Comparison of ENCODE assay signal across 14 cellular contexts in the genomic region with DNA sequence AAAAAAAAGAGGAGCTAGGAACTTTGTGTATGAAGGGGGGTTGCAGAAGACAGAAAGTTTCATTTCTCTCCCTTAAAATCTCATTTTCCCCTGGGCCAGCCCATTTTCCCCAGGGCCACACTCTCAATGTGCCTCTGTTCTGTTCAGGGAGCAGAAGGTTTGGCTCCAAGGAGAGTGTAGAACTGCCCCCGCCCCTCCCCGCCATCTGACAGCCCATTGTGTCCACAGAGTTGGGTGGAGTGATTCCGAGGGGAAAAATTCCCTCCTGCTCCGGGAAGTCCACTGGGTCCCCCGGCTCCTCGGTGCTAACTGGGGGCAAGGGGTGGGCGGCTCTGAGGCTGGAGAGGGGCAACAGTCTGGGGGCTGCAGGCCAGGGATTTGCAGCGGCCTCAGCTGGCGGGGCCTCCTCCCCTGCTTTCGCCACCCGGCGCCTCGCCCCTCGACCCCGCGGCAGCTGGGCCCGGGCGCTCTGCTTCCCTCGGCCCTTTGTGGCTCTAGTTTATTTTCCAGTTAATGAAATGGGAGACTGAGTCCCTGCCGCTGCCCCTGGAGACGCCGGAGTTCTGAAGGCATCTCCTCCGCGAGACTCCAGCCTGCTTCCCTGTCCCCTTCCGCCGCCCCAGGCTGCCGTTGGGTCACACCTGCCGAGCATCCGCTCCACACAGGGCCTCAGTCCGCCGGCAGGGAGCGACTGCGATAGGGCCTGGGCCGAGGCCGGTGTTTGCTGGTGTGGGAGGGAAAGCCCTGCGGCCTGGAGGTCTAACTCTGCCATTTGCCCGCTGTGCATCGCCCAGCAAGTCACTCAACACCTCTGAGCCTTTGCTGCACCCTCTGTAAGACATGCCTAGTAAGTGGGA. TPM values are rescaled to one million over a fixed set of nuclear protein-coding genes. Genes with fewer than 3 reads are reported as not detected.
DNase-seq lines count a peak whose midpoint lies in the region; ATAC-seq and TF ChIP-seq lines count a peak whose summit lies in the region.
"Had no signal": no experiment of that assay in that cellular context is flagged by ENCODE, and none has a peak within 500 bp of the region (broad histone marks: within the 10 kb centered on the region; RNA-seq: fewer than 3 reads in every experiment).

No MANE protein-coding gene starts in this region.

- no peaks in the 10 kb centered on the region for H3K4me1 Mint-ChIP-seq in chondrocyte (ENCODE audit: low read depth)
- H3K4me1 Mint-ChIP-seq: natural killer cell had no signal

- H3K9me3 ChIP-seq in stomach (no peaks in the 10 kb centered on the region), WERI-Rb-1 (ENCODE audit: severe bottlenecking) (no peaks in the 10 kb centered on the region)

- no peaks in the 10 kb centered on the region for H3K36me3 ChIP-seq in stomach
- no peaks in the 10 kb centered on the region for H3K36me3 ChIP-seq in WERI-Rb-1

- peaks cover 4% of the 10 kb centered on the region for H3K36me3 Mint-ChIP-seq in chondrocyte (ENCODE audit: low read depth)
- H3K36me3 Mint-ChIP-seq: natural killer cell had no signal

- TF ChIP-seq EP300 in stomach (IDR thresholded peaks at IDR 0.05), result no peak

- intact Hi-C loops in dorsolateral prefrontal cortex (cut with DNase I) (no loop called here), left colon (cut with DNase I, micrococcal nuclease) (no loop called here), stomach (cut with DNase I; ENCODE audit: low total_unique reads) (no loop called here)

- DNase-seq in NCI-H2227 (lab: John Stamatoyannopoulos, UW; ENCODE audit: unreplicated experiment) (peak; percentile 19), NCI-H2227 treated with DMSO at 0.1 percent for 48 hours (lab: John Stamatoyannopoulos, UW) (no peak), dorsolateral prefrontal cortex (no peak), left colon (peak; percentile 45 to 53), stomach (no peak), chondrocyte (ENCODE audit: low spot score) (no peak), WERI-Rb-1 (no peak), NCI-H2029 treated with DMSO at 0.1 percent for 48 hours (lab: John Stamatoyannopoulos, UW) (no peak)
- DNase-seq: activated effector memory CD4-positive, alpha-beta T cell treated with anti-CD3 and anti-CD28 coated beads, Interleukin-2, amount 50 U/mL, for 16 hours; effector CD8-positive, alpha-beta T cell; natural killer cell; NCI-H1417; stimulated activated naive CD4-positive, alpha-beta T cell had no signal

- TF ChIP-seq CTCF in dorsolateral prefrontal cortex (IDR thresholded peaks at IDR 0.05 in 54 of 56, conservative IDR thresholded peaks at IDR 0.05 in 2 of 56; ENCODE audit: low read depth in 1 of 56, partially characterized antibody in 56 of 56), result no peak
- no peak for TF ChIP-seq CTCF in stomach (IDR thresholded peaks at IDR 0.05)
- no peak for TF ChIP-seq CTCF in chondrocyte (IDR thresholded peaks at IDR 0.05)
- TF ChIP-seq CTCF in WERI-Rb-1 (IDR thresholded peaks at IDR 0.05; ENCODE audit: low read depth, low read length), result no peak

- H3K4me3 ChIP-seq in dorsolateral prefrontal cortex (peak overlapping the region in 46 of 59 donors; percentile 7 to 58 (median 34)), stomach (peak overlapping the region; percentile 25 to 38 (median 30)), WERI-Rb-1 (ENCODE audit: low read depth, low read length) (no peak overlapping the region)
- H3K4me3 ChIP-seq: SK-N-MC had no signal

- no peak overlapping the region for H3K27ac Mint-ChIP-seq in chondrocyte (ENCODE audit: unreplicated experiment)
- H3K27ac Mint-ChIP-seq: natural killer cell had no signal

- peaks cover 0 to 28% (median 7%) of the 10 kb centered on the region in 45 donors for H3K27me3 ChIP-seq in dorsolateral prefrontal cortex
- H3K27me3 ChIP-seq in stomach, result peaks cover 0 to 29% (median 13%) of the 10 kb centered on the region in 3 donors
- H3K27me3 ChIP-seq in WERI-Rb-1 (ENCODE audit: insufficient read depth, low read depth, severe bottlenecking), result peaks cover 5% of the 10 kb centered on the region

- peaks cover 9 to 10% (median 9%) of the 10 kb centered on the region in 4 donors for H3K4me1 ChIP-seq in stomach

- 17 to 33% (median 18%) methylated on average over 18 to 38 of the region's 38 CpGs for WGBS in stomach, 5 donors

- peak; percentile 90 for ATAC-seq in left colon

- peaks cover 22% of the 10 kb centered on the region for H3K27me3 Mint-ChIP-seq in chondrocyte (ENCODE audit: low read depth)

- H3K9me3 Mint-ChIP-seq in chondrocyte (ENCODE audit: low read depth), result peaks cover 5% of the 10 kb centered on the region
- H3K9me3 Mint-ChIP-seq: natural killer cell had no signal

- no peak overlapping the region for H3K4me3 Mint-ChIP-seq in chondrocyte (ENCODE audit: unreplicated experiment)
- H3K4me3 Mint-ChIP-seq: natural killer cell had no signal

- TF ChIP-seq POLR2A in stomach (IDR thresholded peaks at IDR 0.05), result no peak

- H3K27ac ChIP-seq in dorsolateral prefrontal cortex (no peak overlapping the region), stomach (no peak overlapping the region), WERI-Rb-1 (no peak overlapping the region)
- H3K27ac ChIP-seq: SK-N-MC had no signal

RNA-seq across cellular contexts. Expression of a gene that starts 14.7 kb away (rescaled TPM):
- total RNA-seq in dorsolateral prefrontal cortex (10 to 100 TPM in 1 of 120 experiments, 1 to 10 TPM in 119; 1.9 to 13.9 (median 4.1) TPM), left colon (1 to 10 TPM; 5.6 to 9.2 TPM), stomach (10 to 100 TPM in 3 of 5 donors, 1 to 10 TPM in 2; 3.2 to 27.9 (median 10.7) TPM), chondrocyte (159 to 166 TPM (median 165 TPM) in 3 replicates)
- polyA plus RNA-seq in stomach, result 1 to 10 TPM; 2.8 to 4.3 (median 4.0) TPM
- total RNA-seq: natural killer cell had no signal

Comparison
In these comparisons a context has a peak if more than half of its experiments do, and no peak if none do; other contexts are left out.
1. DNase-seq: peak in NCI-H2227 (single experiment) and left colon (2 of 2); none in NCI-H2227 treated with DMSO at 0.1 percent for 48 hours (single experiment), dorsolateral prefrontal cortex (0 of 10), stomach (single experiment), chondrocyte (single experiment), WERI-Rb-1 (single experiment) and NCI-H2029 treated with DMSO at 0.1 percent for 48 hours (single experiment).